ENCODE assay signal across 8 cellular contexts in genomic region chr16:77721752-77722314, GRCh38. TPM values are rescaled to one million over a fixed set of nuclear protein-coding genes. Genes with fewer than 3 reads are reported as not detected.
DNase-seq lines count a peak whose midpoint lies in the region; ATAC-seq and TF ChIP-seq lines count a peak whose summit lies in the region.

No MANE protein-coding gene starts in this region.

- ATAC-seq in GM19452 (IDR thresholded peaks at IDR 0.05; ENCODE audit: unreplicated experiment) (peak; percentile 36), HG03378 (IDR thresholded peaks at IDR 0.05; ENCODE audit: unreplicated experiment) (peak; percentile 40)

- H3K27me3 ChIP-seq in dorsolateral prefrontal cortex, result no peaks in the 10 kb centered on the region
- no peaks in the 10 kb centered on the region for H3K27me3 ChIP-seq in skeletal muscle tissue (ENCODE audit: control insufficient read depth in 3 of 3, insufficient read depth in 3 of 3, low read length in 3 of 3)

- H3K27ac ChIP-seq in dorsolateral prefrontal cortex (peak overlapping the region in 7 of 59 donors; percentile 15 to 89 (median 40)), skeletal muscle tissue (ENCODE audit: low read depth, low read length) (no peak overlapping the region)

- H3K9ac ChIP-seq in skeletal muscle tissue (ENCODE audit: low read depth in 1 of 3, low read length in 3 of 3), result peak overlapping the region in 2 of 3 donors; percentile 19 to 51

- H3K4me1 ChIP-seq in skeletal muscle tissue (ENCODE audit: control insufficient read depth in 3 of 3, insufficient read depth in 3 of 3, low read length in 3 of 3), result peaks cover 2 to 15% (median 4%) of the 10 kb centered on the region in 3 donors

- no peaks in the 10 kb centered on the region for H3K9me3 ChIP-seq in skeletal muscle tissue (ENCODE audit: control insufficient read depth in 3 of 3, low read length in 3 of 3)

- H3K4me3 ChIP-seq in AG04449 (ENCODE audit: low read depth, low read length) (peak overlapping the region; percentile 34), dorsolateral prefrontal cortex (peak overlapping the region in 55 of 59 donors; percentile 15 to 97 (median 78)), skeletal muscle tissue (ENCODE audit: low read length in 3 of 3) (peak overlapping the region; percentile 26 to 68 (median 60))

- intact Hi-C loops in dorsolateral prefrontal cortex (cut with DNase I), result loop anchor here in 1 of 2 donors (2.0 to 5.0 kb wide), 2 partner anchors 67 to 530 kb away; partner anchors contain the start of genes MON1B and VAT1L

- TF ChIP-seq CTCF in AG04449 (IDR thresholded peaks at IDR 0.05; ENCODE audit: insufficient read depth, low read length, missing control alignments) (no peak), dorsolateral prefrontal cortex (IDR thresholded peaks at IDR 0.05 in 54 of 56, conservative IDR thresholded peaks at IDR 0.05 in 2 of 56; ENCODE audit: low read depth in 1 of 56, partially characterized antibody in 56 of 56) (no peak)

- DNase-seq in AG04449 (ENCODE audit: low read depth, low spot score) (no peak), dorsolateral prefrontal cortex (no peak), epidermal melanocyte (ENCODE audit: insufficient read length, low spot score) (no peak), HuH-7.5 (ENCODE audit: low spot score) (no peak)
- no peak for DNase-seq in stimulated activated naive CD4-positive, alpha-beta T cell treated with Interleukin-2 at 50 U/mL for 16 hours (lab: John Stamatoyannopoulos, UW)

- peaks cover 0 to 8% (median 5%) of the 10 kb centered on the region in 3 donors for H3K36me3 ChIP-seq in skeletal muscle tissue (ENCODE audit: control insufficient read depth in 3 of 3, insufficient read depth in 3 of 3, low read length in 3 of 3)

- CTCF ChIA-PET in AG04449 (lab: Yijun Ruan, JAX), result interaction anchor here (1.1 to 2.9 kb wide), 3 partner anchors 45 to 249 kb away, joined by 4 to 14 read pairs (median 4); no protein-coding TSS in a partner anchor

- POLR2A ChIA-PET in AG04449 (lab: Yijun Ruan, JAX), result no interaction called here

RNA-seq across cellular contexts. Expression of gene NUDT7, which starts 0.5 kb away (rescaled TPM):
- total RNA-seq in dorsolateral prefrontal cortex, result 10 to 100 TPM in 38 of 120 experiments, 1 to 10 TPM in 82; 2.9 to 16.8 (median 8.6) TPM
- total RNA-seq in skeletal muscle tissue, result 5.7 TPM
